8 cellular contexts compared by ENCODE assay signal in the genomic region with DNA sequence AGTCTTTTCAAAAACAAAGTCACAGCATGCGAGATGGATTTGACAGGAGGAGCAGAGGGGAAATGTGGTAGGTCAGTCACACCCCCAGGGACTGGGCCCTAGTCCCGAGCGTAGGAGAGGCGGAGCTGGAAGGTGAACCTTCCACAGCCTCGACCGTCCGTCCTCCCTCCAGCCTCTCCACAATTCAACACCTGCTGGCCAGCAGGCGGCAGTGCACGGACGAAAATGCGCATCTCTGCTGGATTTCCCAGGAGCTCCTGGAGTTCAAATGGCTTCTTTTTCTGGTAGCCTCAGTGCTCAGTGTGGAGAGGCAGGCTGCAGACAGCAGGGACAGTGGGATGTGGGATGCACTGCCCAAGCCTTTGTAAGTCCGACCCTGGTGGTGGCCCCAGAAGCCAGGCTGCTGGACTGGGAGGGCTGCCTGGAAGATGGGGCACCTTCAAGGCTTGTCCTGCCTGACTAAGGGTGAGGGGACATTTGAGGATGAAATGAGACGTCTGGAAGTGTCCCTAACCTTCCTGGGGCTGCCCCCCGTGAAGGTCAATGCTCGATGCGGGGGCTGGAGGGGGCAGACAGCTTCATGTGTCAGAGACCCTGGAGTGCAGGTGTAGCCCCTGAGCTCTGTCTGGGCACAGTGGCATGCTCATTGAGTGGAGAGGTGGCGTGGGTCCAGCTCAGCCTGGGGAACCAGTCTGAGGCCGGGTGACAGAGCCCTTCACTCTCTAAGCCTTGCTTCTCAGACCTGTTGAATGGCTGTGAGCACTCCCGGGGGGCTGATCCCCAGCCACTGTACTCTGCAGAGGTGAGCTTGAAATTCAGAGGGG.
A peak's percentile ranks its signal among the peaks of the same experiment; 100 is the strongest.
DNase-seq lines count a peak whose midpoint lies in the region; ATAC-seq and TF ChIP-seq lines count a peak whose summit lies in the region.

No MANE protein-coding gene starts in this region.

- H3K4me3 Mint-ChIP-seq in mesothelial cell of epicardium = no peak overlapping the region

- peak overlapping the region; percentile 44; the same call in 1 of the 2 replicates for H3K4me2 ChIP-seq in OCI-LY3 (ENCODE audit: low read length)

- intact Hi-C loops in Right ventricle myocardium superior (cut with DNase I) = loop anchor here (5.0 kb wide), 1 partner anchor 262 kb away; no protein-coding TSS in a partner anchor

- H3K4me3 ChIP-seq in right atrium auricular region = no peak overlapping the region
- H3K4me3 ChIP-seq in OCI-LY3 (ENCODE audit: low read length) = no peak overlapping the region

- no peak overlapping the region for H3K27ac Mint-ChIP-seq in mesothelial cell of epicardium

- DNase-seq in Right ventricle myocardium superior (peak; percentile 71), right atrium auricular region (ENCODE audit: low spot score) (no peak), HK-2 (ENCODE audit: unreplicated experiment) (peak; percentile 65), dermis blood vessel endothelial cell (peak; percentile 77), mesothelial cell of epicardium (ENCODE audit: low spot score in 2 of 2, unreplicated experiment in 2 of 2) (peak in 1 of 2 experiments; percentile 70), foreskin melanocyte (no peak)

- no peak overlapping the region for H3K9ac ChIP-seq in OCI-LY3 (ENCODE audit: low read length)

- H3K9me3 ChIP-seq in right atrium auricular region (no peaks in the 10 kb centered on the region), OCI-LY3 (ENCODE audit: insufficient read depth, low read length) (no peaks in the 10 kb centered on the region)

- H3K4me1 ChIP-seq in right atrium auricular region (peaks cover 0 to 13% of the 10 kb centered on the region in 2 donors), OCI-LY3 (ENCODE audit: low read length) (no peaks in the 10 kb centered on the region; the same call in 1 of the 2 replicates)

- H3K9me3 Mint-ChIP-seq in mesothelial cell of epicardium = no peaks in the 10 kb centered on the region

- ATAC-seq in Right ventricle myocardium superior (ENCODE audit: poor library complexity) (peak; percentile 64), HG02763 (IDR thresholded peaks at IDR 0.05; ENCODE audit: unreplicated experiment) (no peak)

- H3K4me1 Mint-ChIP-seq in mesothelial cell of epicardium = peaks cover 2% of the 10 kb centered on the region

- H3K27me3 Mint-ChIP-seq in mesothelial cell of epicardium (ENCODE audit: low read depth) = peaks cover 39% of the 10 kb centered on the region

- no peaks in the 10 kb centered on the region for H3K79me2 ChIP-seq in OCI-LY3 (ENCODE audit: low read length)

- H3K36me3 Mint-ChIP-seq in mesothelial cell of epicardium = no peaks in the 10 kb centered on the region

- H4K20me1 ChIP-seq in OCI-LY3 (ENCODE audit: insufficient read depth, low read length) = no peaks in the 10 kb centered on the region

- H3K36me3 ChIP-seq in right atrium auricular region (no peaks in the 10 kb centered on the region), OCI-LY3 (replicated peaks; ENCODE audit: low read depth, low read length) (no peaks in the 10 kb centered on the region)

- H2AFZ ChIP-seq in OCI-LY3 (ENCODE audit: low read depth, low read length) = no peak overlapping the region; the same call in 1 of the 2 replicates

- H3K27ac ChIP-seq in right atrium auricular region (no peak overlapping the region), OCI-LY3 (ENCODE audit: low read length) (no peak overlapping the region)

- TF ChIP-seq CTCF in right atrium auricular region (IDR thresholded peaks at IDR 0.05) = peak in 1 of 2 donors; percentile 78
- TF ChIP-seq CTCF in OCI-LY3 (IDR thresholded peaks at IDR 0.05; ENCODE audit: low read depth, low read length) = peak; percentile 75
- peak; percentile 83 for TF ChIP-seq CTCF in mesothelial cell of epicardium (IDR thresholded peaks at IDR 0.05; ENCODE audit: unreplicated experiment)

- no peaks in the 10 kb centered on the region for H3K27me3 ChIP-seq in right atrium auricular region
- no peaks in the 10 kb centered on the region for H3K27me3 ChIP-seq in OCI-LY3 (ENCODE audit: low read depth, low read length)

Comparison
In these comparisons a context has a peak if more than half of its experiments do, and no peak if none do; other contexts are left out.
1. DNase-seq: peak in Right ventricle myocardium superior (single experiment), HK-2 (single experiment) and dermis blood vessel endothelial cell (single experiment); none in right atrium auricular region (single experiment) and foreskin melanocyte (single experiment).